ENCODE assay signal across 12 cellular contexts in genomic region chr1:1899266-1899966, GRCh38. TPM values are rescaled to one million over a fixed set of nuclear protein-coding genes. Genes with fewer than 3 reads are reported as not detected.
DNase-seq lines count a peak whose midpoint lies in the region; ATAC-seq and TF ChIP-seq lines count a peak whose summit lies in the region.
"Had no signal": no experiment of that assay in that cellular context is flagged by ENCODE, and none has a peak within 500 bp of the region (broad histone marks: within the 10 kb centered on the region; RNA-seq: fewer than 3 reads in every experiment).

No MANE protein-coding gene starts in this region.

- POLR2A ChIA-PET in activated B cell treated with CpG ODN at 0.5 μM for 24 hours (lab: Charles Lee), result interaction anchor here (0.6 to 2.3 kb wide), 4 partner anchors 9 to 119 kb away, joined by 3 to 18 read pairs (median 6); no protein-coding TSS in a partner anchor

- H3K79me2 ChIP-seq in neural progenitor cell (ENCODE audit: low read depth), result no peaks in the 10 kb centered on the region

- peaks cover 8% of the 10 kb centered on the region for H3K27me3 Mint-ChIP-seq in activated CD4-positive, alpha-beta T cell treated with anti-CD3 and anti-CD28 coated beads, Interleukin-2, amount 10 ng/mL, durations not matched to agents 24 days and 14 days
- H3K27me3 Mint-ChIP-seq in activated B cell treated with CpG ODN at 0.5 μM for 24 hours (no peaks in the 10 kb centered on the region), neural progenitor cell (ENCODE audit: insufficient read depth, low read depth) (peaks cover 8% of the 10 kb centered on the region)

- H3K4me3 ChIP-seq in H7 (ENCODE audit: insufficient read depth, low read depth, low read length) (no peak overlapping the region), neural progenitor cell (no peak overlapping the region)
- H3K4me3 ChIP-seq: esophagus squamous epithelium, prostate gland, tibial nerve had no signal

- H3K9ac ChIP-seq in neural progenitor cell, result no peak overlapping the region

- CTCF ChIA-PET in activated B cell treated with CpG ODN at 0.5 μM for 24 hours (lab: Charles Lee), result interaction anchor here (0.9 to 3.1 kb wide), 4 partner anchors 10 to 119 kb away, joined by 3 to 11 read pairs (median 4); no protein-coding TSS in a partner anchor

- H2AFZ ChIP-seq in neural progenitor cell (replicated peaks), result no peak overlapping the region

- H3K27me3 ChIP-seq in H7 (ENCODE audit: control insufficient read depth, insufficient read depth, low read length), result no peaks in the 10 kb centered on the region
- no peaks in the 10 kb centered on the region for H3K27me3 ChIP-seq in neural progenitor cell

- H3K27ac ChIP-seq in neural progenitor cell, result no peak overlapping the region
- H3K27ac ChIP-seq: esophagus squamous epithelium, prostate gland, tibial nerve had no signal

- no peak overlapping the region for H3K4me2 ChIP-seq in neural progenitor cell

- TF ChIP-seq CTCF in activated B cell treated with CpG ODN at 0.5 μM for 24 hours (IDR thresholded peaks at IDR 0.05), result no peak
- peak; percentile 34 for TF ChIP-seq CTCF in neural progenitor cell (IDR thresholded peaks at IDR 0.05)

- DNase-seq in activated CD4-positive, alpha-beta T cell treated with anti-CD3 and anti-CD28 coated beads, Interleukin-2, amount 10 ng/mL, durations not matched to agents 24 days and 14 days, result peak; percentile 76
- no peak for DNase-seq in activated CD4-positive, alpha-beta T cell treated with anti-CD3 and anti-CD28 coated beads, Interleukin-2, amount 50 U/mL, for 48 hours
- DNase-seq in H7 (peak; percentile 82), activated B cell treated with CpG ODN at 0.5 μM for 24 hours (no peak), neural progenitor cell (ENCODE audit: low spot score) (peak; percentile 45)
- DNase-seq: esophagus squamous epithelium, left cardiac atrium had no signal

- peaks cover 11% of the 10 kb centered on the region for H3K4me1 ChIP-seq in neural progenitor cell

- H3K36me3 ChIP-seq in H7 (replicated peaks; ENCODE audit: control insufficient read depth, insufficient read depth, low read length) (no peaks in the 10 kb centered on the region), neural progenitor cell (no peaks in the 10 kb centered on the region)
- H3K36me3 ChIP-seq: esophagus squamous epithelium, prostate gland, tibial nerve had no signal

- no peaks in the 10 kb centered on the region for H3K9me3 Mint-ChIP-seq in activated CD4-positive, alpha-beta T cell treated with anti-CD3 and anti-CD28 coated beads, Interleukin-2, amount 10 ng/mL, durations not matched to agents 24 days and 14 days
- H3K9me3 Mint-ChIP-seq in activated B cell treated with CpG ODN at 0.5 μM for 24 hours, result no peaks in the 10 kb centered on the region
- H3K9me3 Mint-ChIP-seq in neural progenitor cell, result peaks cover 5% of the 10 kb centered on the region

- no peaks in the 10 kb centered on the region for H3K36me3 Mint-ChIP-seq in activated CD4-positive, alpha-beta T cell treated with anti-CD3 and anti-CD28 coated beads, Interleukin-2, amount 10 ng/mL, durations not matched to agents 24 days and 14 days (ENCODE audit: low read depth)
- H3K36me3 Mint-ChIP-seq in activated B cell treated with CpG ODN at 0.5 μM for 24 hours (ENCODE audit: low read depth), result no peaks in the 10 kb centered on the region
- H3K36me3 Mint-ChIP-seq in neural progenitor cell, result no peaks in the 10 kb centered on the region

- no peaks in the 10 kb centered on the region for H4K20me1 ChIP-seq in neural progenitor cell (ENCODE audit: low read depth)

- H3K27ac Mint-ChIP-seq in activated CD4-positive, alpha-beta T cell treated with anti-CD3 and anti-CD28 coated beads, Interleukin-2, amount 10 ng/mL, durations not matched to agents 24 days and 14 days, result no peak overlapping the region
- H3K27ac Mint-ChIP-seq in activated B cell treated with CpG ODN at 0.5 μM for 24 hours, result no peak overlapping the region
- no peak overlapping the region for H3K27ac Mint-ChIP-seq in neural progenitor cell

- no peaks in the 10 kb centered on the region for H3K9me3 ChIP-seq in neural progenitor cell (ENCODE audit: low read depth)
- H3K9me3 ChIP-seq: esophagus squamous epithelium, prostate gland, tibial nerve had no signal

- ATAC-seq in activated B cell treated with CpG ODN at 0.5 μM for 24 hours (ENCODE audit: low read depth) (peak; percentile 46), GM18909 (IDR thresholded peaks at IDR 0.05; ENCODE audit: poor library complexity, unreplicated experiment) (no peak), HG03439 (IDR thresholded peaks at IDR 0.05; ENCODE audit: unreplicated experiment) (no peak), HG02870 (IDR thresholded peaks at IDR 0.05; ENCODE audit: unreplicated experiment) (no peak)
- ATAC-seq: left cardiac atrium had no signal

- intact Hi-C loops in activated CD4-positive, alpha-beta T cell treated with anti-CD3 and anti-CD28 coated beads, Interleukin-2, amount 10 ng/mL, durations not matched to agents 24 days and 14 days (cut with micrococcal nuclease), result no loop called here
- intact Hi-C loops in activated B cell treated with CpG ODN at 0.5 μM for 24 hours (cut with micrococcal nuclease), result loop anchor here (10.0 kb wide), 1 partner anchor 595 kb away; the partner anchor contains the start of genes ACAP3 and PUSL1

- H3K4me1 Mint-ChIP-seq in activated CD4-positive, alpha-beta T cell treated with anti-CD3 and anti-CD28 coated beads, Interleukin-2, amount 10 ng/mL, durations not matched to agents 24 days and 14 days, result peaks cover 12% of the 10 kb centered on the region
- H3K4me1 Mint-ChIP-seq in activated B cell treated with CpG ODN at 0.5 μM for 24 hours (peaks cover 35% of the 10 kb centered on the region), neural progenitor cell (peaks cover 14% of the 10 kb centered on the region)

- H3F3A ChIP-seq in neural progenitor cell (ENCODE audit: low read depth), result peaks cover 12% of the 10 kb centered on the region

- no peak overlapping the region for H3K4me3 Mint-ChIP-seq in activated CD4-positive, alpha-beta T cell treated with anti-CD3 and anti-CD28 coated beads, Interleukin-2, amount 10 ng/mL, durations not matched to agents 24 days and 14 days
- H3K4me3 Mint-ChIP-seq in activated B cell treated with CpG ODN at 0.5 μM for 24 hours (peak overlapping the region; percentile 59), neural progenitor cell (no peak overlapping the region)

RNA-seq across cellular contexts. Expression of gene GNB1, which starts 8.5 kb away (rescaled TPM):
- total RNA-seq in activated CD4-positive, alpha-beta T cell treated with anti-CD3 and anti-CD28 coated beads, Interleukin-2, amount 10 ng/mL, durations not matched to agents 24 days and 14 days, result 403 and 422 TPM in 2 replicates
- total RNA-seq in H7 (2014; rRNA removed; shearing (Covaris generic)), result 135 and 159 TPM in 2 replicates
- total RNA-seq in activated B cell treated with CpG ODN at 0.5 μM for 24 hours, result 266 and 302 TPM in 2 replicates
- total RNA-seq in neural progenitor cell (ENCODE audit: low replicate concordance), result 175 and 197 TPM in 2 replicates

RNA-seq across cellular contexts. Expression of gene CALML6, which starts 15.6 kb away (rescaled TPM):
- 0.59 TPM in 1 of 2 replicates, not detected in the other for total RNA-seq in activated CD4-positive, alpha-beta T cell treated with anti-CD3 and anti-CD28 coated beads, Interleukin-2, amount 10 ng/mL, durations not matched to agents 24 days and 14 days
- 1.6 and 3.7 TPM in 2 replicates for total RNA-seq in H7 (2014; rRNA removed; shearing (Covaris generic))
- total RNA-seq in activated B cell treated with CpG ODN at 0.5 μM for 24 hours, result 0.73 and 1.3 TPM in 2 replicates
- 0.53 TPM in 1 of 2 replicates, not detected in the other for total RNA-seq in neural progenitor cell (ENCODE audit: low replicate concordance)

RNA-seq across cellular contexts. Expression of gene TMEM52, which starts 19.7 kb away (rescaled TPM):
- 1.1 and 3.1 TPM in 2 replicates for total RNA-seq in activated CD4-positive, alpha-beta T cell treated with anti-CD3 and anti-CD28 coated beads, Interleukin-2, amount 10 ng/mL, durations not matched to agents 24 days and 14 days
- total RNA-seq in H7 (2014; rRNA removed; shearing (Covaris generic)), result 24.1 and 29.4 TPM in 2 replicates
- total RNA-seq in activated B cell treated with CpG ODN at 0.5 μM for 24 hours (0.29 and 0.51 TPM in 2 replicates), neural progenitor cell (ENCODE audit: low replicate concordance) (2.9 and 7.4 TPM in 2 replicates)

Comparison
In these comparisons a context has a peak if more than half of its experiments do, and no peak if none do; other contexts are left out.
1. DNase-seq: peak in activated CD4-positive, alpha-beta T cell treated with anti-CD3 and anti-CD28 coated beads, Interleukin-2, amount 10 ng/mL, durations not matched to agents 24 days and 14 days (single experiment), H7 (single experiment) and neural progenitor cell (single experiment); none in activated CD4-positive, alpha-beta T cell treated with anti-CD3 and anti-CD28 coated beads, Interleukin-2, amount 50 U/mL, for 48 hours (0 of 2) and activated B cell treated with CpG ODN at 0.5 μM for 24 hours (single experiment).